Comparison of ENCODE assay signal across 1 cellular context in the genomic region with DNA sequence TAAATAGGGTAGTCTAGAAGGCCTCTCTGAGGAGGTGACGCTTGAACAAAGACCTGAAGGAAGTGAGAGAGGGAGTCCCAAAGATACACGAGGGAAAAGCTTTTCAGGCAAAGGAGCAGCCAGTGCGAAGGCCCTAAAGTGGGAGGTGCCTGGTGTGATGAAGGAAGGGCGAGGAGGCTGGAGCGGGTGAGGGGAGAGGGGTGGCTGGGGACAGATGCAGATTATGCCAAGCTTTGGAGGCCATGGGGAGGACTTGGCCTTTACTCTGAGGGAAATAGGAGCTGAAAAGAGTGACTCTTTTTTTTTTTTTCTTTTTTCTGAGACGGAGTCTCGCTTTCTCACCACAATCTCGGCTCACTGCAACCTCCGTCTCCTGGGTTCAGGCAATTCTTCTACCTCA.
TF ChIP-seq lines count a peak whose summit lies in the region.

No MANE protein-coding gene starts in this region.

TF ChIP-seq in HCT116, 20 proteins besides CTCF, POLR2A, EP300 and RAD21:
- no peak for TF ChIP-seq TCF7L2 (IDR thresholded peaks at IDR 0.05; ENCODE audit: borderline replicate concordance, extremely low read depth, insufficient read depth, insufficient read length)
- TF ChIP-seq CBX3 (IDR thresholded peaks at IDR 0.05; ENCODE audit: low read depth): no peak
- no peak for TF ChIP-seq SRF (IDR thresholded peaks at IDR 0.05; ENCODE audit: low read depth)
- TF ChIP-seq, protein P1, sequence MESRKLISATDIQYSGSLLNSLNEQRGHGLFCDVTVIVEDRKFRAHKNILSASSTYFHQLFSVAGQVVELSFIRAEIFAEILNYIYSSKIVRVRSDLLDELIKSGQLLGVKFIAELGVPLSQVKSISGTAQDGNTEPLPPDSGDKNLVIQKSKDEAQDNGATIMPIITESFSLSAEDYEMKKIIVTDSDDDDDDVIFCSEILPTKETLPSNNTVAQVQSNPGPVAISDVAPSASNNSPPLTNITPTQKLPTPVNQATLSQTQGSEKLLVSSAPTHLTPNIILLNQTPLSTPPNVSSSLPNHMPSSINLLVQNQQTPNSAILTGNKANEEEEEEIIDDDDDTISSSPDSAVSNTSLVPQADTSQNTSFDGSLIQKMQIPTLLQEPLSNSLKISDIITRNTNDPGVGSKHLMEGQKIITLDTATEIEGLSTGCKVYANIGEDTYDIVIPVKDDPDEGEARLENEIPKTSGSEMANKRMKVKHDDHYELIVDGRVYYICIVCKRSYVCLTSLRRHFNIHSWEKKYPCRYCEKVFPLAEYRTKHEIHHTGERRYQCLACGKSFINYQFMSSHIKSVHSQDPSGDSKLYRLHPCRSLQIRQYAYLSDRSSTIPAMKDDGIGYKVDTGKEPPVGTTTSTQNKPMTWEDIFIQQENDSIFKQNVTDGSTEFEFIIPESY (IDR thresholded peaks at IDR 0.05; ENCODE audit: extremely low read depth, insufficient replicate concordance, low read length): no peak
- no peak for TF ChIP-seq EZH2phosphoT487 (IDR thresholded peaks at IDR 0.05; ENCODE audit: borderline replicate concordance)
- TF ChIP-seq YY1 (IDR thresholded peaks at IDR 0.05; ENCODE audit: extremely low read depth, insufficient replicate concordance, low read depth, low read length): no peak
- TF ChIP-seq SIN3A (IDR thresholded peaks at IDR 0.05; ENCODE audit: low read depth): no peak
- TF ChIP-seq, protein P2, sequence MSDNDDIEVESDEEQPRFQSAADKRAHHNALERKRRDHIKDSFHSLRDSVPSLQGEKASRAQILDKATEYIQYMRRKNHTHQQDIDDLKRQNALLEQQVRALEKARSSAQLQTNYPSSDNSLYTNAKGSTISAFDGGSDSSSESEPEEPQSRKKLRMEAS (IDR thresholded peaks at IDR 0.05): no peak
- no peak for TF ChIP-seq ELF1 (IDR thresholded peaks at IDR 0.05; ENCODE audit: borderline replicate concordance, low read depth)
- no peak for TF ChIP-seq ZFX (IDR thresholded peaks at IDR 0.05)
- TF ChIP-seq, protein P3, sequence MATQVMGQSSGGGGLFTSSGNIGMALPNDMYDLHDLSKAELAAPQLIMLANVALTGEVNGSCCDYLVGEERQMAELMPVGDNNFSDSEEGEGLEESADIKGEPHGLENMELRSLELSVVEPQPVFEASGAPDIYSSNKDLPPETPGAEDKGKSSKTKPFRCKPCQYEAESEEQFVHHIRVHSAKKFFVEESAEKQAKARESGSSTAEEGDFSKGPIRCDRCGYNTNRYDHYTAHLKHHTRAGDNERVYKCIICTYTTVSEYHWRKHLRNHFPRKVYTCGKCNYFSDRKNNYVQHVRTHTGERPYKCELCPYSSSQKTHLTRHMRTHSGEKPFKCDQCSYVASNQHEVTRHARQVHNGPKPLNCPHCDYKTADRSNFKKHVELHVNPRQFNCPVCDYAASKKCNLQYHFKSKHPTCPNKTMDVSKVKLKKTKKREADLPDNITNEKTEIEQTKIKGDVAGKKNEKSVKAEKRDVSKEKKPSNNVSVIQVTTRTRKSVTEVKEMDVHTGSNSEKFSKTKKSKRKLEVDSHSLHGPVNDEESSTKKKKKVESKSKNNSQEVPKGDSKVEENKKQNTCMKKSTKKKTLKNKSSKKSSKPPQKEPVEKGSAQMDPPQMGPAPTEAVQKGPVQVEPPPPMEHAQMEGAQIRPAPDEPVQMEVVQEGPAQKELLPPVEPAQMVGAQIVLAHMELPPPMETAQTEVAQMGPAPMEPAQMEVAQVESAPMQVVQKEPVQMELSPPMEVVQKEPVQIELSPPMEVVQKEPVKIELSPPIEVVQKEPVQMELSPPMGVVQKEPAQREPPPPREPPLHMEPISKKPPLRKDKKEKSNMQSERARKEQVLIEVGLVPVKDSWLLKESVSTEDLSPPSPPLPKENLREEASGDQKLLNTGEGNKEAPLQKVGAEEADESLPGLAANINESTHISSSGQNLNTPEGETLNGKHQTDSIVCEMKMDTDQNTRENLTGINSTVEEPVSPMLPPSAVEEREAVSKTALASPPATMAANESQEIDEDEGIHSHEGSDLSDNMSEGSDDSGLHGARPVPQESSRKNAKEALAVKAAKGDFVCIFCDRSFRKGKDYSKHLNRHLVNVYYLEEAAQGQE (IDR thresholded peaks at IDR 0.05; ENCODE audit: low read depth): no peak
- no peak for TF ChIP-seq EZH2 (IDR thresholded peaks at IDR 0.05)
- TF ChIP-seq SP1 (IDR thresholded peaks at IDR 0.05; ENCODE audit: low read depth): no peak
- TF ChIP-seq JUND (IDR thresholded peaks at IDR 0.05): no peak
- no peak for TF ChIP-seq ZNF274 (IDR thresholded peaks at IDR 0.05; ENCODE audit: low read depth, low read length)
- no peak for TF ChIP-seq EGR1 (IDR thresholded peaks at IDR 0.05; ENCODE audit: low read depth)
- no peak for TF ChIP-seq ATF3 (IDR thresholded peaks at IDR 0.05)
- TF ChIP-seq POLR2AphosphoS5 (IDR thresholded peaks at IDR 0.05; ENCODE audit: low read depth, low read length): no peak
